Comparison of ENCODE assay signal across 11 cellular contexts in genomic region chr1:223521150-223521549, GRCh38.
"Had no signal": no experiment of that assay in that cellular context is flagged by ENCODE, and none has a peak within 500 bp of the region (broad histone marks: within the 10 kb centered on the region; RNA-seq: fewer than 3 reads in every experiment).

No MANE protein-coding gene starts in this region.

- H3K4me2 ChIP-seq: GM23338 had no signal

- H3K9me3 ChIP-seq: HAP-1 had no signal

- H2AFZ ChIP-seq: GM23248 had no signal

- DNase-seq: GM23248, GOT3, H7, H9, HCEC 1CT, HFFc6 had no signal

- FAIRE-seq: H1, H54 had no signal

- H3K27ac ChIP-seq: GM23248 had no signal

- H3K36me3 ChIP-seq: HAP-1 had no signal

- ATAC-seq: GM23338, HCT116 had no signal

- H3K4me3 ChIP-seq: GM23248, GM23338, HAP-1 had no signal

- H3K4me1 ChIP-seq: HAP-1 had no signal

- H3K9ac ChIP-seq: GM23248 had no signal
